15 cellular contexts compared by ENCODE assay signal in genomic region chr20:48728042-48728837, GRCh38.
DNase-seq lines count a peak whose midpoint lies in the region; ATAC-seq and TF ChIP-seq lines count a peak whose summit lies in the region.
"Had no signal": no experiment of that assay in that cellular context is flagged by ENCODE, and none has a peak within 500 bp of the region (broad histone marks: within the 10 kb centered on the region; RNA-seq: fewer than 3 reads in every experiment).

No MANE protein-coding gene starts in this region.

- no peaks in the 10 kb centered on the region for H3K27me3 Mint-ChIP-seq in effector memory CD8-positive, alpha-beta T cell

- no peak overlapping the region for H3K4me3 ChIP-seq in PC-3 (ENCODE audit: low read length)
- H3K4me3 ChIP-seq: adrenal gland, esophagus squamous epithelium, GM12878, psoas muscle had no signal

- H3K36me3 Mint-ChIP-seq in effector memory CD8-positive, alpha-beta T cell (ENCODE audit: insufficient read depth): peaks cover 57% of the 10 kb centered on the region

- H3K4me3 Mint-ChIP-seq in effector memory CD8-positive, alpha-beta T cell: peak overlapping the region; percentile 56 to 62

- H3K4me2 ChIP-seq in PC-3 (ENCODE audit: low read length): no peak overlapping the region

- H4K20me1 ChIP-seq in PC-3 (ENCODE audit: low read length): no peaks in the 10 kb centered on the region

- no peaks in the 10 kb centered on the region for H3K9me3 ChIP-seq in PC-3 (ENCODE audit: low read length)
- H3K9me3 ChIP-seq: adrenal gland, esophagus squamous epithelium, psoas muscle had no signal

- CTCF ChIA-PET in PC-3 (lab: Charles Lee): no interaction called here

- H3K27ac ChIP-seq in PC-3 (ENCODE audit: low read length): no peak overlapping the region
- H3K27ac ChIP-seq: psoas muscle, RWPE1 had no signal

- peak; percentile 11; the same call in 1 of the 2 replicates for TF ChIP-seq CTCF in PC-3 (conservative IDR thresholded peaks at IDR 0.05; ENCODE audit: low read depth, low read length)

- no peaks in the 10 kb centered on the region for H3K27me3 ChIP-seq in PC-3 (ENCODE audit: low read length)
- H3K27me3 ChIP-seq: adrenal gland, esophagus squamous epithelium had no signal

- intact Hi-C loops in PC-3 (cut with micrococcal nuclease): no loop called here

- no peaks in the 10 kb centered on the region for H3K36me3 ChIP-seq in PC-3 (ENCODE audit: low read depth, low read length)

- H3K79me2 ChIP-seq in PC-3 (ENCODE audit: low read length): no peaks in the 10 kb centered on the region

- no peaks in the 10 kb centered on the region for H3K9me3 Mint-ChIP-seq in effector memory CD8-positive, alpha-beta T cell

- DNase-seq in COLO829 (ENCODE audit: low spot score) (peak; percentile 91), PC-3 (no peak), occipital lobe (lab: John Stamatoyannopoulos, UW) (peak; percentile 79), SIG-M5 (lab: John Stamatoyannopoulos, UW) (no peak)
- no peak for DNase-seq in effector memory CD8-positive, alpha-beta T cell
- DNase-seq in activated CD8-positive, alpha-beta memory T cell treated with anti-CD3 and anti-CD28 coated beads, Interleukin-2, amount 50 U/mL, for 4 hours: no peak
- DNase-seq: adrenal gland, Calu3, esophagus squamous epithelium, left colon, psoas muscle had no signal

- H3K4me1 ChIP-seq in PC-3 (ENCODE audit: insufficient read depth, low read length): no peaks in the 10 kb centered on the region
- H3K4me1 ChIP-seq: psoas muscle had no signal

- no TSS peak for BruUV-seq in PC-3 (replicated peaks; lab: Mats Ljungman, UMichigan)

- ATAC-seq in PC-3 (no peak), GM18873 (IDR thresholded peaks at IDR 0.05; ENCODE audit: low FRiP score, unreplicated experiment) (no peak), HG03432 (IDR thresholded peaks at IDR 0.05; ENCODE audit: unreplicated experiment) (no peak)
- no peak for ATAC-seq in effector memory CD8-positive, alpha-beta T cell (replicated peaks)
- ATAC-seq: GM12878, left colon, psoas muscle had no signal

- peaks cover 72 to 75% of the 10 kb centered on the region in 2 donors for H3K4me1 Mint-ChIP-seq in effector memory CD8-positive, alpha-beta T cell (ENCODE audit: low read depth in 2 of 2)

- H3K9ac ChIP-seq in PC-3 (ENCODE audit: low read length): no peak overlapping the region

- H3F3A ChIP-seq in PC-3 (ENCODE audit: low read length, unreplicated experiment): no peaks in the 10 kb centered on the region

- no peak overlapping the region for H2AFZ ChIP-seq in PC-3 (ENCODE audit: low read length)

- no peaks in the 10 kb centered on the region for H3K9me2 ChIP-seq in PC-3 (replicated peaks; ENCODE audit: low read length)

- POLR2A ChIA-PET in PC-3 (lab: Charles Lee; ENCODE audit: unreplicated experiment): interaction anchor here (0.7 kb wide), 1 partner anchor 70 kb away, joined by 3 read pairs; no protein-coding TSS in a partner anchor

- H3K27ac Mint-ChIP-seq in effector memory CD8-positive, alpha-beta T cell: peak overlapping the region; percentile 58 to 93

Comparison
In these comparisons a context has a peak if more than half of its experiments do, and no peak if none do; other contexts are left out.
1. DNase-seq: peak in COLO829 (single experiment) and occipital lobe (single experiment); none in PC-3 (single experiment), effector memory CD8-positive, alpha-beta T cell (0 of 3), SIG-M5 (single experiment) and activated CD8-positive, alpha-beta memory T cell treated with anti-CD3 and anti-CD28 coated beads, Interleukin-2, amount 50 U/mL, for 4 hours (single experiment).